Comparison of ENCODE assay signal across 36 cellular contexts in the genomic region with DNA sequence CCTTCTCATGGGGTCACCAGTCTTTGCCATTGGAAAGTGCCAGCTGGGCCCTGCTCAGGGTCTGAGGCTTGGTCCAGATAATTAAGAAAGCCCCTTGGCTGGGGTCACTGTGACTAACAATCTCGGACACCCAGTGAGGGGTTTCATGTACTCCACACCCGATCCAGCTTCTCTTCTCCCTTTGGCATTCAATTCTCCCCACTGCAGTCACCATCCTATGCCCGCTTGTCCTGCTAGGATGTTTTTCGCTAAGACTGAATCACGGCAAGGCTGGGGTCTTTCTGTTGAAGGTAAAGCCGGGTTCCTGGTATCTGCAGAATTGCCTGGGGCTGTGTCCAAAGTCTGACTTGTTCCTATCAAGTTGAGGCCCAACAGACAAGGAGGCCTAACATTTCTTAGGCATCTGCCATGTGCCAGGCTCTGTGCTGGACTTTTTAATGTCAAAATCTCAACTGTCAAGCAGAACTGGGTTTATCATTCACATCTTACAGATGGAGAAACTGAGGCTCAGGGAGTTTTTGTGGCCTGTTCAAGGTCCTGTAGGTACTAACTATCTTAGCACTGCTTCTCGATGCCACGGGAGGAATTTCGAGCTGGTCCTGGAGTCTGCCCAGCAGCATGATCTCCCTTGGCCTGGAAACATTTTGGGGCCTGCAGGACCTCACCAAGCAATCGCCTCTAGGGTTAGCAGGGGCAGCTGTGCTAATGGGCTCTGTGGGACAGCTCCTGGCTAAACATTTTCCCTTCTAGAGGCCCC.
"Had no signal": no experiment of that assay in that cellular context is flagged by ENCODE, and none has a peak within 500 bp of the region (broad histone marks: within the 10 kb centered on the region; RNA-seq: fewer than 3 reads in every experiment).

No MANE protein-coding gene starts in this region.

- H3K4me1 ChIP-seq: Peyer's patch, SJSA1 had no signal

- H3K4me3 ChIP-seq: Peyer's patch, SJSA1 had no signal

- H3K9me3 ChIP-seq: Peyer's patch, SJSA1, SK-N-SH had no signal

- DNase-seq: activated B cell treated with CpG ODN at 0.5 μM for 24 hours; activated CD4-positive, alpha-beta T cell treated with anti-CD3 and anti-CD28 coated beads for 4 hours; activated CD4-positive, CD25-positive, alpha-beta regulatory T cell treated with anti-CD3 and anti-CD28 coated beads, Interleukin-2, amount 50 U/mL, for 72 hours; activated CD8-positive, alpha-beta memory T cell treated with anti-CD3 and anti-CD28 coated beads, Interleukin-2, amount 50 U/mL, for 4 hours; activated CD8-positive, alpha-beta T cell treated with anti-CD3 and anti-CD28 coated beads for 36 hours; activated gamma-delta T cell treated with Interleukin-2 at 50 U/mL for 16 hours; activated naive CD4-positive, alpha-beta T cell treated with anti-CD3 and anti-CD28 coated beads for 36 hours; activated naive CD8-positive, alpha-beta T cell treated with anti-CD3 and anti-CD28 coated beads, Interleukin-2, amount 50 U/mL, for 24 hours; activated T-cell treated with anti-CD3 and anti-CD28 coated beads for 4 hours; activated T-cell treated with anti-CD3 and anti-CD28 coated beads, Interleukin-2, amount 50 U/mL, for 4 hours; anterior cingulate cortex; caudate nucleus; MM.1S; MV-4-11; NCI-H1092; NCI-H1436 treated with DMSO at 0.1 percent for 48 hours; NCI-H187; NCI-H2029 treated with DMSO at 0.1 percent for 48 hours; NCI-H2107; NCI-H2171; NCI-H510A; NCI-H526; NCI-H748 treated with DMSO at 0.1 percent for 48 hours; NK-92 treated with Interleukin-12 subunit alpha and Interleukin-12 subunit beta, amount 100 ng/mL, for 24 hours; PC-3; Peyer's patch; RPMI8226; SHP77 treated with DMSO at 0.1 percent for 48 hours; SK-N-SH had no signal

- H3K27ac ChIP-seq: KMS-11, Peyer's patch, SJSA1 had no signal

- H3K4me3 Mint-ChIP-seq: activated B cell treated with CpG ODN at 0.5 μM for 24 hours; activated CD8-positive, alpha-beta T cell treated with anti-CD3 and anti-CD28 coated beads for 36 hours; activated naive CD4-positive, alpha-beta T cell treated with anti-CD3 and anti-CD28 coated beads for 36 hours; activated naive CD8-positive, alpha-beta T cell treated with anti-CD3 and anti-CD28 coated beads, Interleukin-2, amount 50 U/mL, for 24 hours; activated T-cell treated with anti-CD3 and anti-CD28 coated beads, Interleukin-2, amount 50 U/mL, for 4 hours; activated T-helper 1 cell treated with anti-CD3 and anti-CD28 coated beads, Interleukin-12 subunit alpha, Interleukin-12 subunit beta, Interleukin-2, Interleukin-4 antibody, amounts not matched to agents 30 ng/mL and 10 ng/mL and 1 ng/mL, durations not matched to agents 14 hours and 24 hours and 36 hours; brain; T-helper 1 cell treated with Interleukin-12 subunit alpha and Interleukin-12 subunit beta and Interleukin-4 antibody, amounts not matched to agents 30 μg/mL and 1 μg/mL, for 36 hours; T-helper 2 cell treated with Interferon-gamma antibody and Interleukin-4, amounts not matched to agents 5 μg/mL and 100 μg/mL, for 36 hours had no signal

- H3K27ac Mint-ChIP-seq: activated B cell treated with CpG ODN at 0.5 μM for 24 hours; activated CD8-positive, alpha-beta T cell treated with anti-CD3 and anti-CD28 coated beads for 36 hours; activated naive CD4-positive, alpha-beta T cell treated with anti-CD3 and anti-CD28 coated beads for 36 hours; activated naive CD4-positive, alpha-beta T cell treated with anti-CD3 and anti-CD28 coated beads, Interleukin-2, amount 50 U/mL, for 72 hours; activated naive CD8-positive, alpha-beta T cell treated with anti-CD3 and anti-CD28 coated beads, Interleukin-2, amount 50 U/mL, for 24 hours; activated T-helper 1 cell treated with anti-CD3 and anti-CD28 coated beads, Interleukin-12 subunit alpha, Interleukin-12 subunit beta, Interleukin-2, Interleukin-4 antibody, amounts not matched to agents 30 ng/mL and 10 ng/mL and 1 ng/mL, durations not matched to agents 14 hours and 24 hours and 36 hours; T-helper 1 cell treated with Interleukin-12 subunit alpha and Interleukin-12 subunit beta and Interleukin-4 antibody, amounts not matched to agents 30 μg/mL and 1 μg/mL, for 36 hours; T-helper 2 cell treated with Interferon-gamma antibody and Interleukin-4, amounts not matched to agents 5 μg/mL and 100 μg/mL, for 36 hours had no signal

- H3K4me2 ChIP-seq: KMS-11, SK-N-SH had no signal

- H3K9me3 Mint-ChIP-seq: activated B cell treated with CpG ODN at 0.5 μM for 24 hours; activated CD8-positive, alpha-beta T cell treated with anti-CD3 and anti-CD28 coated beads for 36 hours; activated naive CD4-positive, alpha-beta T cell treated with anti-CD3 and anti-CD28 coated beads for 36 hours; activated naive CD4-positive, alpha-beta T cell treated with anti-CD3 and anti-CD28 coated beads, Interleukin-2, amount 50 U/mL, for 72 hours; activated naive CD8-positive, alpha-beta T cell treated with anti-CD3 and anti-CD28 coated beads, Interleukin-2, amount 50 U/mL, for 24 hours; activated T-cell treated with anti-CD3 and anti-CD28 coated beads, Interleukin-2, amount 50 U/mL, for 4 hours; activated T-helper 1 cell treated with anti-CD3 and anti-CD28 coated beads, Interleukin-12 subunit alpha, Interleukin-12 subunit beta, Interleukin-2, Interleukin-4 antibody, amounts not matched to agents 30 ng/mL and 10 ng/mL and 1 ng/mL, durations not matched to agents 14 hours and 24 hours and 36 hours; T-helper 1 cell treated with Interleukin-12 subunit alpha and Interleukin-12 subunit beta and Interleukin-4 antibody, amounts not matched to agents 30 μg/mL and 1 μg/mL, for 36 hours; T-helper 2 cell treated with Interferon-gamma antibody and Interleukin-4, amounts not matched to agents 5 μg/mL and 100 μg/mL, for 36 hours had no signal

- H3K4me1 Mint-ChIP-seq: activated B cell treated with CpG ODN at 0.5 μM for 24 hours; activated naive CD8-positive, alpha-beta T cell treated with anti-CD3 and anti-CD28 coated beads, Interleukin-2, amount 50 U/mL, for 24 hours had no signal

- H3K27me3 ChIP-seq: Peyer's patch, SJSA1 had no signal

- H3K27me3 Mint-ChIP-seq: activated B cell treated with CpG ODN at 0.5 μM for 24 hours; activated naive CD8-positive, alpha-beta T cell treated with anti-CD3 and anti-CD28 coated beads, Interleukin-2, amount 50 U/mL, for 24 hours had no signal

- H3K36me3 Mint-ChIP-seq: activated naive CD4-positive, alpha-beta T cell treated with anti-CD3 and anti-CD28 coated beads, Interleukin-2, amount 50 U/mL, for 72 hours; brain had no signal

- H3K36me3 ChIP-seq: Peyer's patch, SJSA1 had no signal

- ATAC-seq: activated CD8-positive, alpha-beta T cell treated with anti-CD3 and anti-CD28 coated beads for 36 hours; activated naive CD4-positive, alpha-beta T cell treated with anti-CD3 and anti-CD28 coated beads, Interleukin-2, amount 50 U/mL, for 72 hours; activated naive CD8-positive, alpha-beta T cell treated with anti-CD3 and anti-CD28 coated beads, Interleukin-2, amount 50 U/mL, for 24 hours; activated T-cell treated with anti-CD3 and anti-CD28 coated beads, Interleukin-2, amount 50 U/mL, for 4 hours; PC-3 had no signal

- H3K9ac ChIP-seq: KMS-11, SK-N-SH had no signal
